Comparison of ENCODE assay signal across 11 cellular contexts in the genomic region with DNA sequence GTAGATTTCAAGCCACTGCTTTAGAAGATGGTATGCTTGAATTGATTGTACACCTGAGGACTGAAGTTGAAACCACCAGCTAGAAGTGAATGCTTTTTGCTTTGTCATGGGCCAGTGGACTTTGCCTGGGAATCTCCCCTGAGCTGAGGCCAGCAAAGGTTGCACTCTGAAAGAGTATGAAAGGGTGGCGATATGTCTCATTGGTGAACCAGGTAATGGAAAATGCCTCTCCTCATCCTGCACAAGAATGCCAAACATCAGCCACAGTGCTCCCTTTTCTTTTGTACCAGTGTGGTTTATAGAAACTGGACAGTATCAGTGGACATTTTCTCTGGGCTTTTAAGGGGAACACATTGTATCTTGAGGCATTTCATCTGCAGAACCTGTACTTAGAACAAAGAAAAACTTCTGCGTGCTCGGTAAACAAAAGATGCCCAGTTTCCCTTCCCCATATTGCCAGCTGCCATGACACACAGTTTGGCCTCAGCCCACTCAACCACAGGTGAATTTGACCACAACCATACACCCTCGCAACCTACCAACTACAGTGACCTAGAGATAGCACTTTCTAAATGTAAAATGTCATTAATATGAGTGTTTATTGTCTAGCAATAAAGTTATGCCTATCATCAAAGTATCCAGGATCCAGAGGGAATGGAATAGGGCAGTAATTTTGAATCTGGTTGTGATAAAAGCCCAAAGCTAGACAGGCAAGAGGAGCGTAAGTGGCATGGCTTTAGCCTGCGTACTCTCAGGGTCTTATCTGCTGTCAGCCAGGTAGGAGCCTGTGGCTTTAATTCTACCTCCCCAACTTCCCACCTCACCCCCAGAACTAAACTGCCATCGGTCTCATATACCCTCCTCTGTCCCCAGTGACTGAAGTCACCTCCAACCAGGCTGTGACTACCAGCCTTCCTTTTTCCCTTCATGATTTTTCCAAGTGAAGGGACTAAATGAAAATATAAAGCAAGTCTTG.
DNase-seq lines count a peak whose midpoint lies in the region; ATAC-seq and TF ChIP-seq lines count a peak whose summit lies in the region.
"Had no signal": no experiment of that assay in that cellular context is flagged by ENCODE, and none has a peak within 500 bp of the region (broad histone marks: within the 10 kb centered on the region; RNA-seq: fewer than 3 reads in every experiment).

No MANE protein-coding gene starts in this region.

- no peak overlapping the region for H2AFZ ChIP-seq in mesenchymal stem cell (ENCODE audit: low read depth, low read length)

- peak; percentile 44 to 46 for ATAC-seq in CD4-positive, CD25-positive, alpha-beta regulatory T cell (ENCODE audit: low read depth in 2 of 2)
- ATAC-seq in GM19351 (IDR thresholded peaks at IDR 0.05; ENCODE audit: unreplicated experiment) = peak; percentile 76
- ATAC-seq in HG03039 (IDR thresholded peaks at IDR 0.05; ENCODE audit: unreplicated experiment) = peak; percentile 78

- intact Hi-C loops in testis (cut with DNase I; ENCODE audit: low total_unique reads) = no loop called here

- no peak overlapping the region for H3K4me3 ChIP-seq in CD4-positive, CD25-positive, alpha-beta regulatory T cell (ENCODE audit: low read depth, low read length)
- H3K4me3 ChIP-seq in Peyer's patch (no peak overlapping the region), testis (no peak overlapping the region), mesenchymal stem cell (ENCODE audit: insufficient read depth in 1 of 2, low read depth in 1 of 2, low read length in 2 of 2) (no peak overlapping the region), SJCRH30 (no peak overlapping the region)

- H3K4me1 Mint-ChIP-seq in CD4-positive, CD25-positive, alpha-beta regulatory T cell = no peaks in the 10 kb centered on the region
- H3K4me1 Mint-ChIP-seq: nephron progenitor cell had no signal

- TF ChIP-seq POLR2A in Peyer's patch (IDR thresholded peaks at IDR 0.05) = peak in 1 of 2 donors; percentile 9
- TF ChIP-seq POLR2A in testis (IDR thresholded peaks at IDR 0.05) = no peak

- no peak overlapping the region for H2BK12ac ChIP-seq in mesenchymal stem cell (ENCODE audit: low read length in 2 of 2)

- no peak overlapping the region for H3K27ac Mint-ChIP-seq in CD4-positive, CD25-positive, alpha-beta regulatory T cell
- H3K27ac Mint-ChIP-seq: activated T-helper 2 cell treated with anti-CD3 and anti-CD28 coated beads, Interferon-gamma antibody, Interleukin-2, Interleukin-4, amounts not matched to agents 10 μg/mL and 5 μg/mL and 100 μg/mL, durations not matched to agents 14 hours and 24 hours and 36 hours; nephron progenitor cell had no signal

- H2BK120ac ChIP-seq in mesenchymal stem cell (ENCODE audit: low read depth, low read length) = no peak overlapping the region

- no peak overlapping the region for H3K4me2 ChIP-seq in mesenchymal stem cell (ENCODE audit: low read length, poor library complexity, severe bottlenecking)

- H3K27ac ChIP-seq in CD4-positive, CD25-positive, alpha-beta regulatory T cell (ENCODE audit: insufficient read depth, low read length, poor library complexity, severe bottlenecking) = no peak overlapping the region
- peak overlapping the region; percentile 62 to 82 (median 74) for H3K27ac ChIP-seq in Peyer's patch
- no peak overlapping the region for H3K27ac ChIP-seq in testis
- no peak overlapping the region for H3K27ac ChIP-seq in mesenchymal stem cell (ENCODE audit: low read length, poor library complexity, severe bottlenecking)
- no peak overlapping the region for H3K27ac ChIP-seq in SJCRH30
- H3K27ac ChIP-seq: RWPE1 had no signal

- no peaks in the 10 kb centered on the region for H3K4me1 ChIP-seq in CD4-positive, CD25-positive, alpha-beta regulatory T cell (ENCODE audit: control insufficient read depth, insufficient read depth, low read length, poor library complexity, severe bottlenecking)
- H3K4me1 ChIP-seq in Peyer's patch (peaks cover 0 to 15% (median 6%) of the 10 kb centered on the region in 4 donors), testis (no peaks in the 10 kb centered on the region), mesenchymal stem cell (ENCODE audit: control insufficient read depth, insufficient read depth, low read depth, low read length) (peaks cover 4% of the 10 kb centered on the region), SJCRH30 (no peaks in the 10 kb centered on the region)

- H3K9me3 ChIP-seq in CD4-positive, CD25-positive, alpha-beta regulatory T cell (ENCODE audit: control insufficient read depth in 2 of 2, low read length in 2 of 2) = no peaks in the 10 kb centered on the region
- H3K9me3 ChIP-seq in Peyer's patch (no peaks in the 10 kb centered on the region), testis (no peaks in the 10 kb centered on the region), mesenchymal stem cell (ENCODE audit: control insufficient read depth, low read length) (no peaks in the 10 kb centered on the region), SJCRH30 (replicated peaks) (no peaks in the 10 kb centered on the region)

- no peak overlapping the region for H4K91ac ChIP-seq in mesenchymal stem cell (ENCODE audit: low read length)

- no peak overlapping the region for H4K8ac ChIP-seq in mesenchymal stem cell (ENCODE audit: low read length)

- no peak overlapping the region for H3K4ac ChIP-seq in mesenchymal stem cell (ENCODE audit: low read depth in 1 of 2, low read length in 2 of 2)

- H3K27me3 Mint-ChIP-seq in CD4-positive, CD25-positive, alpha-beta regulatory T cell = peaks cover 12% of the 10 kb centered on the region

- no peak overlapping the region for H3K9ac ChIP-seq in mesenchymal stem cell (ENCODE audit: low read length)

- DNase-seq in CD4-positive, CD25-positive, alpha-beta regulatory T cell = no peak
- peak; percentile 64 to 91 (median 75) for DNase-seq in Peyer's patch
- no peak for DNase-seq in ureter (ENCODE audit: low spot score)
- no peak for DNase-seq in testis
- no peak for DNase-seq in mesenchymal stem cell
- DNase-seq in SJCRH30 = no peak
- DNase-seq: nephron progenitor cell had no signal

- H2BK5ac ChIP-seq in mesenchymal stem cell (ENCODE audit: low read depth, low read length, poor library complexity, severe bottlenecking) = no peak overlapping the region

- 88 to 91% methylated on average over 7 of the region's 7 CpGs for WGBS in testis, 2 donors
- WGBS in mesenchymal stem cell = 100% methylated on average over 5 of the region's 7 CpGs

- no peak overlapping the region for H3K14ac ChIP-seq in mesenchymal stem cell (ENCODE audit: low read length in 2 of 2)

- H3K36me3 Mint-ChIP-seq in CD4-positive, CD25-positive, alpha-beta regulatory T cell = no peaks in the 10 kb centered on the region

- H2AK5ac ChIP-seq in mesenchymal stem cell (ENCODE audit: low read length, severe bottlenecking) = no peak overlapping the region

- H3K27me3 ChIP-seq in CD4-positive, CD25-positive, alpha-beta regulatory T cell (ENCODE audit: control insufficient read depth, insufficient read depth, low read length) = no peaks in the 10 kb centered on the region
- H3K27me3 ChIP-seq in Peyer's patch (no peaks in the 10 kb centered on the region), testis (no peaks in the 10 kb centered on the region), mesenchymal stem cell (ENCODE audit: control insufficient read depth in 1 of 2, insufficient read depth in 1 of 2, low read length in 2 of 2) (no peaks in the 10 kb centered on the region), SJCRH30 (no peaks in the 10 kb centered on the region)

- no peaks in the 10 kb centered on the region for H3K79me1 ChIP-seq in mesenchymal stem cell (replicated peaks; ENCODE audit: low read length, poor library complexity, severe bottlenecking)

- no peaks in the 10 kb centered on the region for H3K36me3 ChIP-seq in CD4-positive, CD25-positive, alpha-beta regulatory T cell (ENCODE audit: control insufficient read depth, insufficient read depth, low read length)
- H3K36me3 ChIP-seq in Peyer's patch = no peaks in the 10 kb centered on the region
- H3K36me3 ChIP-seq in testis (ENCODE audit: low read depth, missing control alignments) = no peaks in the 10 kb centered on the region
- H3K36me3 ChIP-seq in mesenchymal stem cell (ENCODE audit: control insufficient read depth in 1 of 2, insufficient read depth in 2 of 2, low read depth in 1 of 2, low read length in 2 of 2) = no peaks in the 10 kb centered on the region
- H3K36me3 ChIP-seq in SJCRH30 = no peaks in the 10 kb centered on the region

- no peak overlapping the region for H3K18ac ChIP-seq in mesenchymal stem cell (ENCODE audit: low read depth in 1 of 2, low read length in 2 of 2)

- H3K23ac ChIP-seq in mesenchymal stem cell (ENCODE audit: low read length in 2 of 2) = no peak overlapping the region

- TF ChIP-seq CTCF in Peyer's patch (IDR thresholded peaks at IDR 0.05) (no peak), testis (IDR thresholded peaks at IDR 0.05) (no peak)

- H3K4me3 Mint-ChIP-seq in CD4-positive, CD25-positive, alpha-beta regulatory T cell = no peak overlapping the region
- H3K4me3 Mint-ChIP-seq: nephron progenitor cell had no signal

- H2BK15ac ChIP-seq in mesenchymal stem cell (ENCODE audit: low read depth, poor library complexity, severe bottlenecking) = no peak overlapping the region

- peaks cover 0 to 3% (median 0%) of the 10 kb centered on the region in 7 donors for H3K9me3 Mint-ChIP-seq in CD4-positive, CD25-positive, alpha-beta regulatory T cell
- H3K9me3 Mint-ChIP-seq: activated T-helper 2 cell treated with anti-CD3 and anti-CD28 coated beads, Interferon-gamma antibody, Interleukin-2, Interleukin-4, amounts not matched to agents 10 μg/mL and 5 μg/mL and 100 μg/mL, durations not matched to agents 14 hours and 24 hours and 36 hours; nephron progenitor cell had no signal

Comparison
In these comparisons a context has a peak if more than half of its experiments do, and no peak if none do; other contexts are left out.
1. DNase-seq: peak in Peyer's patch (3 of 3); none in CD4-positive, CD25-positive, alpha-beta regulatory T cell (0 of 3), ureter (single experiment), testis (single experiment), mesenchymal stem cell (single experiment) and SJCRH30 (0 of 2).
2. H3K27ac ChIP-seq: peak in Peyer's patch (4 of 4); none in CD4-positive, CD25-positive, alpha-beta regulatory T cell (single experiment), testis (0 of 2), mesenchymal stem cell (single experiment) and SJCRH30 (single experiment).
3. Peak in every context shown above with its lines, with median percentiles within 50 percentile points of each other: ATAC-seq.